8 cellular contexts compared by ENCODE assay signal in genomic region chr3:5026046-5026362, GRCh38. TPM values are rescaled to one million over a fixed set of nuclear protein-coding genes. Genes with fewer than 3 reads are reported as not detected.
DNase-seq lines count a peak whose midpoint lies in the region; ATAC-seq and TF ChIP-seq lines count a peak whose summit lies in the region.

No MANE protein-coding gene starts in this region.

- no peak overlapping the region for H3K9ac ChIP-seq in rectal smooth muscle tissue (ENCODE audit: low read length)

- H3K27ac ChIP-seq in rectal smooth muscle tissue (ENCODE audit: low read depth, low read length), result peak overlapping the region; percentile 52

- POLR2A ChIA-PET in WTC11 (lab: Charles Lee), result interaction anchor here (1.2 to 1.8 kb wide), 3 partner anchors 45 to 314 kb away, joined by 5 to 7 read pairs (median 6); partner anchors contain the start of gene BHLHE40

- no peaks in the 10 kb centered on the region for H3K36me3 Mint-ChIP-seq in WTC11

- no peaks in the 10 kb centered on the region for H3K9me3 Mint-ChIP-seq in WTC11

- H3K4me1 ChIP-seq in rectal smooth muscle tissue (ENCODE audit: control insufficient read depth, insufficient read depth, low read length), result no peaks in the 10 kb centered on the region

- peak overlapping the region; percentile 28 for H3K4me3 ChIP-seq in fibroblast of the aortic adventitia (ENCODE audit: low read depth, low read length)
- no peak overlapping the region for H3K4me3 ChIP-seq in rectal smooth muscle tissue (ENCODE audit: low read length)

- peak overlapping the region; percentile 59 for H3K4me3 Mint-ChIP-seq in WTC11

- H3K27me3 Mint-ChIP-seq in WTC11 (ENCODE audit: low read depth), result no peaks in the 10 kb centered on the region; the same call in none of the 2 replicates

- no peaks in the 10 kb centered on the region for H3K27me3 ChIP-seq in rectal smooth muscle tissue (ENCODE audit: control insufficient read depth, insufficient read depth, low read length)

- DNase-seq in D341Med (ENCODE audit: low spot score) (peak; percentile 39), WTC11 (ENCODE audit: low spot score) (no peak), fibroblast of the aortic adventitia (ENCODE audit: low read depth) (no peak), NCI-H524 treated with DMSO at 0.1 percent for 48 hours (lab: John Stamatoyannopoulos, UW) (no peak)
- DNase-seq in effector CD8-positive, alpha-beta T cell (lab: John Stamatoyannopoulos, UW), result no peak

- no peaks in the 10 kb centered on the region for H3K36me3 ChIP-seq in rectal smooth muscle tissue (ENCODE audit: control insufficient read depth, insufficient read depth, low read length)

- peak; percentile 7 for ATAC-seq in WTC11
- ATAC-seq in GM21723 (IDR thresholded peaks at IDR 0.05; ENCODE audit: unreplicated experiment), result no peak
- ATAC-seq in HG03460 (IDR thresholded peaks at IDR 0.05; ENCODE audit: unreplicated experiment), result no peak

- no peak for TF ChIP-seq CTCF in WTC11 (IDR thresholded peaks at IDR 0.05)
- no peak for TF ChIP-seq CTCF in fibroblast of the aortic adventitia (IDR thresholded peaks at IDR 0.05; ENCODE audit: insufficient read depth, low read length)

- H3K27ac Mint-ChIP-seq in WTC11, result no peak overlapping the region

- CTCF ChIA-PET in WTC11 (lab: Charles Lee), result interaction anchor here (0.7 to 3.1 kb wide), 12 partner anchors 8 to 315 kb away, joined by 3 to 26 read pairs (median 6); partner anchors contain the start of gene BHLHE40

- peaks cover 14% of the 10 kb centered on the region for H3K4me1 Mint-ChIP-seq in WTC11

TF ChIP-seq in WTC11, 78 proteins besides CTCF, POLR2A, EP300 and RAD21 (continues in another document):
- TF ChIP-seq OVOL2 (CRISPR knock-in tag; IDR thresholded peaks at IDR 0.05; ENCODE audit: borderline replicate concordance) (no peak), SMAD4 (CRISPR knock-in tag; IDR thresholded peaks at IDR 0.05) (no peak), GABPB1 (CRISPR knock-in tag; IDR thresholded peaks at IDR 0.05) (no peak), FOXJ3 (CRISPR knock-in tag; IDR thresholded peaks at IDR 0.05; ENCODE audit: borderline replicate concordance) (no peak), SP1 (CRISPR knock-in tag; conservative IDR thresholded peaks at IDR 0.05) (no peak), ZNF532 (CRISPR knock-in tag; IDR thresholded peaks at IDR 0.05; ENCODE audit: borderline replicate concordance) (no peak), ZNF138 (CRISPR knock-in tag; conservative IDR thresholded peaks at IDR 0.05) (no peak), IRF1 (CRISPR knock-in tag; IDR thresholded peaks at IDR 0.05) (no peak), USF2 (CRISPR knock-in tag; IDR thresholded peaks at IDR 0.05) (no peak), AFF4 (CRISPR knock-in tag; IDR thresholded peaks at IDR 0.05; ENCODE audit: borderline replicate concordance) (no peak), ZNF219 (CRISPR knock-in tag; IDR thresholded peaks at IDR 0.05; ENCODE audit: borderline replicate concordance) (no peak), ZNF281 (CRISPR knock-in tag; IDR thresholded peaks at IDR 0.05) (no peak), NFYB (CRISPR knock-in tag; conservative IDR thresholded peaks at IDR 0.05; ENCODE audit: low read depth) (no peak)

RNA-seq across cellular contexts. Expression of gene BHLHE40, which starts 46.8 kb away (rescaled TPM):
- total RNA-seq in WTC11 (2021), result 5.7 to 9.1 TPM (median 7.5 TPM) in 3 replicates
- 22.9 and 36.1 TPM in 2 replicates for total RNA-seq in fibroblast of the aortic adventitia (ENCODE audit: low replicate concordance)
